Comparison of ENCODE assay signal across 8 cellular contexts in the genomic region with DNA sequence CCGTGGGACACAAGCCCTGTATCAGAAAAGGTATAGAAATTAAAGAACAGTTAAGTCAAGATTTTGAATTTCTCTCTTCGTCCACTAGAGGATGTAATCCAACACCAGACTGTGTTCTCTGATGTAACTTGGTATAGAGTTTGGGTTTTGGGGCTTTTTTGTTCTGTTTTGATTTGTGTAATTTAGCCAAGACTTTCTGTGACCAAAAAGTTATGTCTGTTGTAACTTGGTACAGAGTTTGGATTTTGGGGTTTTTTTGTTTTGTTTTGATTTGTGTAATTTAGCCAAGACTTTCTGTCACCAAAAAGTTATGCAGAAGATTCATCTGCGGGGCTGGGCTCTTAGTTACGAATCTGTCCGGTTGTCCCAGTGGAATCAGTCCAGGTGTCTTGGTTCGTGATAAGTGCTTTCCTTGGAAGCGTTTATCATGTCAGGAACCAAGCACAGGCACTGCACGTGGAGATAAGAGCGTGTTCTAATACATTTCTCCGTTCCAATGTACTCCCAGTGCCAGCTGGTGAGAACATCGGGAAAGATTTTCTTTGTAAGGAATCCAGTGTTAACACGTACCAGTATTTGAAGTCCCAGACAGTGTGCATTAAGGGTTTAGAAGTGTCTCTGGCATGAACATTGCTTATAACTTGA. TPM values are rescaled to one million over a fixed set of nuclear protein-coding genes. Genes with fewer than 3 reads are reported as not detected.
A peak's percentile ranks its signal among the peaks of the same experiment; 100 is the strongest.
DNase-seq lines count a peak whose midpoint lies in the region; ATAC-seq and TF ChIP-seq lines count a peak whose summit lies in the region.

No MANE protein-coding gene starts in this region.

- H3K27me3 Mint-ChIP-seq in CD4-positive, alpha-beta memory T cell, result no peaks in the 10 kb centered on the region
- no peaks in the 10 kb centered on the region; the same call in 1 of the 2 replicates for H3K27me3 Mint-ChIP-seq in HFFc6 (ENCODE audit: insufficient read depth)
- H3K27me3 Mint-ChIP-seq in activated naive CD8-positive, alpha-beta T cell, result no peaks in the 10 kb centered on the region

- H3K27ac Mint-ChIP-seq in CD4-positive, alpha-beta memory T cell, result peak overlapping the region in 5 of 7 donors; percentile 8 to 83 (median 68)
- H3K27ac Mint-ChIP-seq in HFFc6, result peak overlapping the region; percentile 76
- H3K27ac Mint-ChIP-seq in activated naive CD8-positive, alpha-beta T cell, result peak overlapping the region; percentile 24

- peaks cover 34 to 59% of the 10 kb centered on the region in 2 donors for H3K36me3 Mint-ChIP-seq in CD4-positive, alpha-beta memory T cell
- peaks cover 32% of the 10 kb centered on the region; the same call in 1 of the 2 replicates for H3K36me3 Mint-ChIP-seq in HFFc6 (ENCODE audit: low read depth)
- H3K36me3 Mint-ChIP-seq in activated naive CD8-positive, alpha-beta T cell, result peaks cover 8% of the 10 kb centered on the region

- H3K4me3 Mint-ChIP-seq in CD4-positive, alpha-beta memory T cell, result no peak overlapping the region
- peak overlapping the region; percentile 43; the same call in 1 of the 2 replicates for H3K4me3 Mint-ChIP-seq in HFFc6
- H3K4me3 Mint-ChIP-seq in activated naive CD8-positive, alpha-beta T cell, result no peak overlapping the region

- H3K27me3 ChIP-seq in CD4-positive, alpha-beta memory T cell (ENCODE audit: insufficient read depth, low read length), result no peaks in the 10 kb centered on the region
- H3K27me3 ChIP-seq in cardiac muscle cell (no peaks in the 10 kb centered on the region), gastrocnemius medialis (no peaks in the 10 kb centered on the region)

- TF ChIP-seq CTCF in HFFc6 (IDR thresholded peaks at IDR 0.05), result peak; percentile 88
- TF ChIP-seq CTCF in cardiac muscle cell (IDR thresholded peaks at IDR 0.05; ENCODE audit: low read depth, low read length), result peak; percentile 87
- peak; percentile 61 to 76 (median 62) for TF ChIP-seq CTCF in gastrocnemius medialis (IDR thresholded peaks at IDR 0.05 in 4 of 5, conservative IDR thresholded peaks at IDR 0.05 in 1 of 5)

- H3K4me1 Mint-ChIP-seq in CD4-positive, alpha-beta memory T cell, result peaks cover 15 to 35% (median 29%) of the 10 kb centered on the region in 4 donors
- peaks cover 46% of the 10 kb centered on the region for H3K4me1 Mint-ChIP-seq in HFFc6 (ENCODE audit: low read depth)
- H3K4me1 Mint-ChIP-seq in activated naive CD8-positive, alpha-beta T cell (ENCODE audit: low read depth), result peaks cover 53% of the 10 kb centered on the region

- no peak for TF ChIP-seq POLR2A in gastrocnemius medialis (IDR thresholded peaks at IDR 0.05)

- POLR2A ChIA-PET in CD4-positive, alpha-beta memory T cell (lab: Charles Lee; ENCODE audit: partially characterized antibody), result no interaction called here

- in situ Hi-C loops in gastrocnemius medialis (cut with MboI; ENCODE audit: low sequenced_read_pairs in 4 of 4), result loop anchor here in 1 of 4 donors (10.0 kb wide), 1 partner anchor 118 kb away; no protein-coding TSS in a partner anchor

- no peaks in the 10 kb centered on the region for H3K9me3 Mint-ChIP-seq in CD4-positive, alpha-beta memory T cell
- no peaks in the 10 kb centered on the region for H3K9me3 Mint-ChIP-seq in HFFc6
- H3K9me3 Mint-ChIP-seq in activated naive CD8-positive, alpha-beta T cell (ENCODE audit: low read depth), result no peaks in the 10 kb centered on the region

- ATAC-seq in gastrocnemius medialis (peak; percentile 26 to 52), GM18511 (IDR thresholded peaks at IDR 0.05; ENCODE audit: unreplicated experiment) (no peak)

- H3K9me3 ChIP-seq in CD4-positive, alpha-beta memory T cell (ENCODE audit: control insufficient read depth in 1 of 2, low read length in 2 of 2), result no peaks in the 10 kb centered on the region
- H3K9me3 ChIP-seq in cardiac muscle cell (ENCODE audit: low read depth) (no peaks in the 10 kb centered on the region), gastrocnemius medialis (no peaks in the 10 kb centered on the region)

- DNase-seq in CD4-positive, alpha-beta memory T cell, result peak in 3 of 5 donors; percentile 29 to 43 (median 32)
- peak; percentile 52 for DNase-seq in HFFc6
- peak; percentile 18 to 73 for DNase-seq in cardiac muscle cell (ENCODE audit: low read depth in 1 of 2, low spot score in 1 of 2)
- DNase-seq in gastrocnemius medialis, result peak in 1 of 2 donors; percentile 31
- no peak for DNase-seq in LoVo (ENCODE audit: low spot score)
- DNase-seq in posterior vena cava (ENCODE audit: low spot score), result no peak

- CTCF ChIA-PET in CD4-positive, alpha-beta memory T cell (lab: Charles Lee; ENCODE audit: partially characterized antibody), result interaction anchor here (1.4 kb wide), 1 partner anchor 63 kb away, joined by 3 read pairs; no protein-coding TSS in a partner anchor

- intact Hi-C loops in CD4-positive, alpha-beta memory T cell (cut with micrococcal nuclease), result no loop called here
- intact Hi-C loops in gastrocnemius medialis (cut with DNase I; ENCODE audit: low total_unique reads) (no loop called here), posterior vena cava (cut with DNase I) (loop anchor here (10.0 kb wide), 1 partner anchor 48 kb away; a partner anchor contains a TSS)

- peaks cover 14% of the 10 kb centered on the region for H3K4me1 ChIP-seq in CD4-positive, alpha-beta memory T cell (ENCODE audit: insufficient read depth, low read length)
- H3K4me1 ChIP-seq in cardiac muscle cell (ENCODE audit: low read depth) (peaks cover 14% of the 10 kb centered on the region), gastrocnemius medialis (peaks cover 37 to 43% of the 10 kb centered on the region in 2 donors)

- H3K4me3 ChIP-seq in CD4-positive, alpha-beta memory T cell (ENCODE audit: low read length in 2 of 2), result no peak overlapping the region
- H3K4me3 ChIP-seq in cardiac muscle cell, result no peak overlapping the region
- no peak overlapping the region for H3K4me3 ChIP-seq in gastrocnemius medialis

- no peak overlapping the region for H3K27ac ChIP-seq in CD4-positive, alpha-beta memory T cell (ENCODE audit: low read depth, low read length)
- H3K27ac ChIP-seq in cardiac muscle cell (peak overlapping the region; percentile 53), gastrocnemius medialis (peak overlapping the region; percentile 78 to 85 (median 80))

- peaks cover 26% of the 10 kb centered on the region for H3K36me3 ChIP-seq in CD4-positive, alpha-beta memory T cell (ENCODE audit: insufficient read depth, low read length)
- H3K36me3 ChIP-seq in cardiac muscle cell, result peaks cover 6% of the 10 kb centered on the region
- peaks cover 0 to 44% of the 10 kb centered on the region in 2 donors for H3K36me3 ChIP-seq in gastrocnemius medialis

RNA-seq across cellular contexts. Expression of a gene that starts 44.1 kb away (rescaled TPM):
- total RNA-seq in CD4-positive, alpha-beta memory T cell, result 10 to 100 TPM; 35.0 to 35.5 TPM
- 10 to 100 TPM in 1 of 2 donors, 1 to 10 TPM in 1; 8.9 to 16.8 TPM for polyA plus RNA-seq in CD4-positive, alpha-beta memory T cell
- 10 to 100 TPM; 63.0 to 91.4 (median 75.0) TPM for total RNA-seq in HFFc6 (2021; fragmentation: NEBNext Ultra II Directional; extraction: Animal tissue kit (Norgen Biotek cat#: 25700))
- 25.5 and 26.0 TPM in 2 replicates for total RNA-seq in cardiac muscle cell
- polyA plus RNA-seq in cardiac muscle cell, result 30.0 and 32.4 TPM in 2 replicates
- 10 to 100 TPM; 55.0 to 94.1 (median 73.7) TPM for total RNA-seq in gastrocnemius medialis
- total RNA-seq in posterior vena cava, result 10 to 100 TPM; 66.1 to 78.3 TPM

Comparison
In these comparisons a context has a peak if more than half of its experiments do, and no peak if none do; other contexts are left out.
1. DNase-seq: peak in CD4-positive, alpha-beta memory T cell (3 of 5), HFFc6 (single experiment) and cardiac muscle cell (2 of 2); none in LoVo (single experiment) and posterior vena cava (single experiment).
2. H3K27ac Mint-ChIP-seq: peak in every context shown above with its lines; median percentile 76 in HFFc6; 68 in CD4-positive, alpha-beta memory T cell; 24 in activated naive CD8-positive, alpha-beta T cell.
3. intact Hi-C loops: an anchor here in posterior vena cava (10.0 kb wide); none called in CD4-positive, alpha-beta memory T cell and gastrocnemius medialis.
4. Peak in every context shown above with its lines, with median percentiles within 50 percentile points of each other: CTCF ChIP-seq.